In genomic region chr21:45505416-45506021, GRCh38 we compare ENCODE assay signal across 16 cellular contexts. TPM values are rescaled to one million over a fixed set of nuclear protein-coding genes. Genes with fewer than 3 reads are reported as not detected.
DNase-seq lines count a peak whose midpoint lies in the region; ATAC-seq and TF ChIP-seq lines count a peak whose summit lies in the region.
"Had no signal": no experiment of that assay in that cellular context is flagged by ENCODE, and none has a peak within 500 bp of the region (broad histone marks: within the 10 kb centered on the region; RNA-seq: fewer than 3 reads in every experiment).

No MANE protein-coding gene starts in this region.

- no peak overlapping the region for H3K4me2 ChIP-seq in OCI-LY7 (ENCODE audit: low read length)

- H2AFZ ChIP-seq in OCI-LY7 (ENCODE audit: low read length) = no peak overlapping the region

- no peak overlapping the region for H3K27ac Mint-ChIP-seq in chondrocyte (ENCODE audit: unreplicated experiment)

- TF ChIP-seq CTCF in C4-2B (conservative IDR thresholded peaks at IDR 0.05) (no peak), chondrocyte (IDR thresholded peaks at IDR 0.05) (no peak), mucosa of descending colon (IDR thresholded peaks at IDR 0.05) (no peak), OCI-LY7 (conservative IDR thresholded peaks at IDR 0.05; ENCODE audit: low read length) (no peak)

- H3K79me2 ChIP-seq in OCI-LY7 (ENCODE audit: insufficient read depth, low read depth, low read length) = no peaks in the 10 kb centered on the region

- CTCF ChIA-PET in OCI-LY7 (lab: Charles Lee; ENCODE audit: unreplicated experiment) = no interaction called here

- BruUV-seq in OCI-LY7 (replicated peaks; lab: Mats Ljungman, UMichigan) = no TSS peak

- no peaks in the 10 kb centered on the region for H3K36me3 ChIP-seq in mucosa of descending colon (ENCODE audit: low read depth)
- no peaks in the 10 kb centered on the region for H3K36me3 ChIP-seq in OCI-LY7 (ENCODE audit: insufficient read depth, low read length)

- H3K4me3 Mint-ChIP-seq in chondrocyte (ENCODE audit: unreplicated experiment) = no peak overlapping the region

- H3K9me3 Mint-ChIP-seq in chondrocyte (ENCODE audit: low read depth) = no peaks in the 10 kb centered on the region

- H3K9me3 ChIP-seq in mucosa of descending colon (no peaks in the 10 kb centered on the region), OCI-LY7 (ENCODE audit: low read length) (no peaks in the 10 kb centered on the region)
- H3K9me3 ChIP-seq: esophagus squamous epithelium had no signal

- H4K20me1 ChIP-seq in OCI-LY7 (ENCODE audit: insufficient read depth, low read length) = no peaks in the 10 kb centered on the region

- no peaks in the 10 kb centered on the region for H3K9me2 ChIP-seq in OCI-LY7 (ENCODE audit: insufficient read depth, low read length)

- H3K27ac ChIP-seq in C4-2B (peak overlapping the region; percentile 56), OCI-LY7 (ENCODE audit: low read depth, low read length, poor library complexity, severe bottlenecking) (no peak overlapping the region)
- H3K27ac ChIP-seq: esophagus squamous epithelium had no signal

- DNase-seq in NCI-H1105 (lab: John Stamatoyannopoulos, UW) (peak; percentile 22), chondrocyte (ENCODE audit: low spot score) (peak; percentile 87), mucosa of descending colon (peak; percentile 31 to 60 (median 48)), OCI-LY7 (ENCODE audit: low spot score) (no peak)
- no peak for DNase-seq in effector CD4-positive, alpha-beta T cell
- DNase-seq: activated CD4-positive, CD25-positive, alpha-beta regulatory T cell treated with anti-CD3 and anti-CD28 coated beads, Interleukin-2, amount 50 U/mL, for 72 hours; activated CD8-positive, alpha-beta memory T cell treated with anti-CD3 and anti-CD28 coated beads, Interleukin-2, amount 50 U/mL, for 48 hours; activated naive CD4-positive, alpha-beta T cell treated with Interleukin-2 at 50 U/mL for 16 hours; esophagus squamous epithelium; kidney glomerular epithelial cell; NCI-H1930; NK-92 treated with Interleukin-12 subunit alpha and Interleukin-12 subunit beta, amount 100 ng/mL, for 24 hours; SHP77 had no signal

- no peaks in the 10 kb centered on the region for H3K4me1 Mint-ChIP-seq in chondrocyte (ENCODE audit: low read depth)

- H3K27me3 Mint-ChIP-seq in chondrocyte (ENCODE audit: low read depth) = no peaks in the 10 kb centered on the region

- intact Hi-C loops in mucosa of descending colon (cut with DNase I, micrococcal nuclease) (no loop called here), OCI-LY7 (cut with micrococcal nuclease; ENCODE audit: unreplicated experiment) (no loop called here)

- no peaks in the 10 kb centered on the region for H3K4me1 ChIP-seq in mucosa of descending colon (ENCODE audit: low read depth)
- H3K4me1 ChIP-seq in OCI-LY7 (ENCODE audit: insufficient read depth, low read length, poor library complexity, severe bottlenecking) = no peaks in the 10 kb centered on the region
- H3K4me1 ChIP-seq: esophagus squamous epithelium had no signal

- H3K4me3 ChIP-seq in mucosa of descending colon (no peak overlapping the region), OCI-LY7 (ENCODE audit: low read depth, low read length, poor library complexity, severe bottlenecking) (no peak overlapping the region)
- H3K4me3 ChIP-seq: esophagus squamous epithelium had no signal

- POLR2A ChIA-PET in OCI-LY7 (lab: Charles Lee) = no interaction called here

- peak; percentile 56 for ATAC-seq in mucosa of descending colon
- ATAC-seq in GM18867 (IDR thresholded peaks at IDR 0.05; ENCODE audit: unreplicated experiment) = no peak
- ATAC-seq in HG03159 (IDR thresholded peaks at IDR 0.05; ENCODE audit: unreplicated experiment) = no peak

- H3K36me3 Mint-ChIP-seq in chondrocyte (ENCODE audit: low read depth) = peaks cover 15% of the 10 kb centered on the region

RNA-seq across cellular contexts. Expression of gene SLC19A1, which starts 36.7 kb away (rescaled TPM):
- 6.5 to 12.7 TPM (median 7.8 TPM) in 3 replicates for total RNA-seq in chondrocyte
- 10 to 100 TPM; 12.6 to 22.8 (median 12.7) TPM for total RNA-seq in mucosa of descending colon
- 13.2 and 17.9 TPM in 2 replicates for total RNA-seq in OCI-LY7 (2014; rRNA removed; shearing (Covaris generic))
- total RNA-seq in OCI-LY7 (2022) = 41.1 and 41.2 TPM in 2 replicates

Comparison
In these comparisons a context has a peak if more than half of its experiments do, and no peak if none do; other contexts are left out.
1. DNase-seq: peak in NCI-H1105 (single experiment), chondrocyte (single experiment) and mucosa of descending colon (3 of 3); none in effector CD4-positive, alpha-beta T cell (single experiment) and OCI-LY7 (single experiment).